In genomic region chr14:61837336-61838229, GRCh38 we compare ENCODE assay signal across 8 cellular contexts. TPM values are rescaled to one million over a fixed set of nuclear protein-coding genes. Genes with fewer than 3 reads are reported as not detected.
DNase-seq lines count a peak whose midpoint lies in the region; ATAC-seq and TF ChIP-seq lines count a peak whose summit lies in the region.

No MANE protein-coding gene starts in this region.

- H3K4me3 ChIP-seq in SU-DHL-6 (ENCODE audit: insufficient read depth, low read length, poor library complexity, severe bottlenecking) (no peak overlapping the region), heart left ventricle (no peak overlapping the region)

- H3F3A ChIP-seq in SU-DHL-6 (ENCODE audit: insufficient read depth), result no peaks in the 10 kb centered on the region

- no peaks in the 10 kb centered on the region for H3K9me3 ChIP-seq in SU-DHL-6 (ENCODE audit: insufficient read depth, low read length)
- H3K9me3 ChIP-seq in heart left ventricle, result no peaks in the 10 kb centered on the region

- TF ChIP-seq POLR2A in heart left ventricle (IDR thresholded peaks at IDR 0.05), result no peak

- no peak overlapping the region for H3K27ac ChIP-seq in SU-DHL-6 (ENCODE audit: low read depth, low read length)
- H3K27ac ChIP-seq in heart left ventricle, result no peak overlapping the region

- no peaks in the 10 kb centered on the region for H4K20me1 ChIP-seq in SU-DHL-6 (ENCODE audit: low read depth, low read length)

- H2AFZ ChIP-seq in SU-DHL-6 (ENCODE audit: low read depth, low read length, severe bottlenecking), result no peak overlapping the region

- POLR2A ChIA-PET in HEK293T (lab: Yijun Ruan, JAX), result interaction anchor here (1.8 kb wide), 1 partner anchor 76 kb away, joined by 8 read pairs; the partner anchor contains the start of gene SNAPC1

- H3K9ac ChIP-seq in SU-DHL-6 (ENCODE audit: low read length), result no peak overlapping the region

- CTCF ChIA-PET in HEK293T (lab: Yijun Ruan, JAX), result interaction anchor here (0.6 to 2.1 kb wide), 19 partner anchors 8 to 1004 kb away, joined by 3 to 9 read pairs (median 6); partner anchors contain the start of gene SNAPC1

- DNase-seq in GM04504 (ENCODE audit: low read depth), result peak; percentile 55
- peak; percentile 76 for DNase-seq in HEK293T (ENCODE audit: extremely low spot score)
- DNase-seq in NCI-H1092 treated with DMSO at 0.1 percent for 48 hours (lab: John Stamatoyannopoulos, UW), result peak; percentile 77
- DNase-seq in activated naive CD8-positive, alpha-beta T cell treated with anti-CD3 and anti-CD28 coated beads, Interleukin-2, amount 50 U/mL, for 16 hours (ENCODE audit: low read depth, low spot score), result peak; percentile 47
- DNase-seq in heart left ventricle, result peak; percentile 65 to 80 (median 76)
- DNase-seq in retina, result peak; percentile 83
- no peak for DNase-seq in mesenteric fat pad (ENCODE audit: low spot score)

- no peak overlapping the region for H3K4me2 ChIP-seq in SU-DHL-6 (ENCODE audit: low read depth, low read length, poor library complexity, severe bottlenecking)

- intact Hi-C loops in heart left ventricle (cut with DNase I), result loop anchor here (1.0 to 10.0 kb wide), 15 partner anchors 93 to 573 kb away; no protein-coding TSS in a partner anchor

- peaks cover 0 to 7% (median 0%) of the 10 kb centered on the region in 12 donors for H3K4me1 ChIP-seq in heart left ventricle

- no peaks in the 10 kb centered on the region for H3K9me2 ChIP-seq in SU-DHL-6 (replicated peaks; ENCODE audit: insufficient read depth, low read length)

- peak; percentile 81 for TF ChIP-seq CTCF in SU-DHL-6 (IDR thresholded peaks at IDR 0.05; ENCODE audit: insufficient read depth, low read length, poor library complexity, severe bottlenecking)
- TF ChIP-seq CTCF in heart left ventricle (IDR thresholded peaks at IDR 0.05), result peak; percentile 90 to 99 (median 95)

- no peaks in the 10 kb centered on the region for H3K79me2 ChIP-seq in SU-DHL-6 (ENCODE audit: insufficient read depth, low read length)

- peak; percentile 78 to 95 (median 94) for ATAC-seq in heart left ventricle

- WGBS in heart left ventricle, 4 donors, result 36 to 48% (median 43%) methylated on average over 10 of the region's 10 CpGs

- H3K27me3 ChIP-seq in SU-DHL-6 (ENCODE audit: low read length) (no peaks in the 10 kb centered on the region), heart left ventricle (peaks cover 0 to 4% (median 0%) of the 10 kb centered on the region in 9 donors)

- no peaks in the 10 kb centered on the region for H3K36me3 ChIP-seq in SU-DHL-6 (ENCODE audit: low read length)
- H3K36me3 ChIP-seq in heart left ventricle, result no peaks in the 10 kb centered on the region

TF ChIP-seq in HEK293T, 16 proteins besides CTCF, POLR2A, EP300 and RAD21:
- TF ChIP-seq BHLHE40 (IDR thresholded peaks at IDR 0.05; ENCODE audit: borderline replicate concordance), result no peak
- no peak for TF ChIP-seq LEF1 (IDR thresholded peaks at IDR 0.05; ENCODE audit: borderline replicate concordance)
- no peak for TF ChIP-seq ZNF384 (IDR thresholded peaks at IDR 0.05)
- TF ChIP-seq L3MBTL2 (conservative IDR thresholded peaks at IDR 0.05), result no peak
- no peak for TF ChIP-seq FOXK2 (IDR thresholded peaks at IDR 0.05)
- no peak for TF ChIP-seq ELF4 (IDR thresholded peaks at IDR 0.05)
- TF ChIP-seq, protein P1, sequence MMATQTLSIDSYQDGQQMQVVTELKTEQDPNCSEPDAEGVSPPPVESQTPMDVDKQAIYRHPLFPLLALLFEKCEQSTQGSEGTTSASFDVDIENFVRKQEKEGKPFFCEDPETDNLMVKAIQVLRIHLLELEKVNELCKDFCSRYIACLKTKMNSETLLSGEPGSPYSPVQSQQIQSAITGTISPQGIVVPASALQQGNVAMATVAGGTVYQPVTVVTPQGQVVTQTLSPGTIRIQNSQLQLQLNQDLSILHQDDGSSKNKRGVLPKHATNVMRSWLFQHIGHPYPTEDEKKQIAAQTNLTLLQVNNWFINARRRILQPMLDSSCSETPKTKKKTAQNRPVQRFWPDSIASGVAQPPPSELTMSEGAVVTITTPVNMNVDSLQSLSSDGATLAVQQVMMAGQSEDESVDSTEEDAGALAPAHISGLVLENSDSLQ (IDR thresholded peaks at IDR 0.05), result no peak
- TF ChIP-seq FOXM1 (IDR thresholded peaks at IDR 0.05; ENCODE audit: borderline replicate concordance), result no peak
- no peak for TF ChIP-seq HDGF (IDR thresholded peaks at IDR 0.05; ENCODE audit: borderline replicate concordance)

RNA-seq across cellular contexts. Expression of gene SYT16, which starts 25.1 kb away (rescaled TPM):
- total RNA-seq in heart left ventricle (under 1 TPM in 2 of 9 donors, not detected in 7; 0.20 to 0.39 TPM), mesenteric fat pad (not detected)
- polyA plus RNA-seq in heart left ventricle, result not detected
